In the genomic region with DNA sequence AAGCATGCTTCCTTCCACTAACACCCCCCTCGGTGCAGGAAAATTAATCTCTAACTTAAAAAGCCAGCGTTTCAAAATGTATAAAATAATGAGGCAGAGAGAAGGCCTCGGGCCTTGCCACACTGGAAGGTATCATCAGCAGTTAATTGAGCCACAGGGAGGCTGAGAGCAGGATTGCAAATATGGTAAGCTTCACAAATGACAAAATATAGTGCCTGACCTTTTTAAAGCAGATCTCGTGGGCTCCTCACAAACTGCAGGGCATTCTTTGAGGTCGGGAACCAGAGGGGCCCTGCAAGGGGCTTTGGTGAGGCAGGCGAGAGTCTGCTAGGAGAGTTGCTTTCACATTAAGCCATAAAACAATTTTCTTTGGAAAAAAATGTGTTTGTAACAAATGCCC, we compare ENCODE assay signal across 29 cellular contexts.
A peak's percentile ranks its signal among the peaks of the same experiment; 100 is the strongest.
DNase-seq lines count a peak whose midpoint lies in the region; ATAC-seq and TF ChIP-seq lines count a peak whose summit lies in the region.
"Had no signal": no experiment of that assay in that cellular context is flagged by ENCODE, and none has a peak within 500 bp of the region (broad histone marks: within the 10 kb centered on the region; RNA-seq: fewer than 3 reads in every experiment).

No MANE protein-coding gene starts in this region.

- peaks cover 64% of the 10 kb centered on the region for H3K27me3 ChIP-seq in adipocyte (replicated peaks; ENCODE audit: control insufficient read depth, insufficient read depth, low read length)
- H3K27me3 ChIP-seq: Peyer's patch had no signal

- CTCF ChIA-PET in activated CD8-positive, alpha-beta memory T cell treated with anti-CD3 and anti-CD28 coated beads, Interleukin-2, amount 10 ng/mL, durations not matched to agents 7 days and 5 days (lab: Charles Lee): interaction anchor here (1.8 kb wide), 1 partner anchor 425 kb away, joined by 6 read pairs; no protein-coding TSS in a partner anchor
- CTCF ChIA-PET in OCI-LY7 (lab: Charles Lee; ENCODE audit: unreplicated experiment): no interaction called here

- H3K27me3 Mint-ChIP-seq in activated CD8-positive, alpha-beta memory T cell treated with anti-CD3 and anti-CD28 coated beads, Interleukin-2, amount 10 ng/mL, durations not matched to agents 7 days and 5 days: peaks cover 57% of the 10 kb centered on the region
- H3K27me3 Mint-ChIP-seq in type B pancreatic cell: peaks cover 9% of the 10 kb centered on the region

- H3K9me2 ChIP-seq in OCI-LY7 (ENCODE audit: insufficient read depth, low read length): no peaks in the 10 kb centered on the region

- H3K36me3 ChIP-seq in adipocyte (ENCODE audit: control insufficient read depth, insufficient read depth, low read length, severe bottlenecking): no peaks in the 10 kb centered on the region
- no peaks in the 10 kb centered on the region for H3K36me3 ChIP-seq in mesodermal cell (ENCODE audit: control insufficient read depth, insufficient read depth, low read length)
- no peaks in the 10 kb centered on the region for H3K36me3 ChIP-seq in OCI-LY7 (ENCODE audit: insufficient read depth, low read length)
- H3K36me3 ChIP-seq: Peyer's patch, suprapubic skin had no signal

- ATAC-seq in activated CD8-positive, alpha-beta memory T cell treated with anti-CD3 and anti-CD28 coated beads, Interleukin-2, amount 10 ng/mL, durations not matched to agents 7 days and 5 days: no peak
- ATAC-seq in GM21526 (IDR thresholded peaks at IDR 0.05; ENCODE audit: low FRiP score, unreplicated experiment): no peak
- ATAC-seq: naive thymus-derived CD8-positive, alpha-beta T cell had no signal

- no peaks in the 10 kb centered on the region for H3K4me1 ChIP-seq in adipocyte (ENCODE audit: control insufficient read depth, insufficient read depth, low read length)
- no peaks in the 10 kb centered on the region for H3K4me1 ChIP-seq in mesodermal cell (ENCODE audit: control insufficient read depth, insufficient read depth, low read length, poor library complexity, severe bottlenecking)
- no peaks in the 10 kb centered on the region for H3K4me1 ChIP-seq in OCI-LY7 (ENCODE audit: insufficient read depth, low read length, poor library complexity, severe bottlenecking)
- H3K4me1 ChIP-seq: parathyroid adenoma, Peyer's patch, suprapubic skin had no signal

- no peaks in the 10 kb centered on the region for H3K36me3 Mint-ChIP-seq in activated CD8-positive, alpha-beta memory T cell treated with anti-CD3 and anti-CD28 coated beads, Interleukin-2, amount 10 ng/mL, durations not matched to agents 7 days and 5 days
- no peaks in the 10 kb centered on the region for H3K36me3 Mint-ChIP-seq in type B pancreatic cell
- H3K36me3 Mint-ChIP-seq: activated naive CD4-positive, alpha-beta T cell treated with anti-CD3 and anti-CD28 coated beads, Interleukin-2, amount 50 U/mL, for 24 hours; CD14-positive monocyte; naive thymus-derived CD8-positive, alpha-beta T cell had no signal

- no peak for TF ChIP-seq CTCF in type B pancreatic cell (conservative IDR thresholded peaks at IDR 0.05)
- no peak for TF ChIP-seq CTCF in OCI-LY7 (conservative IDR thresholded peaks at IDR 0.05; ENCODE audit: low read length)

- intact Hi-C loops in OCI-LY7 (cut with micrococcal nuclease; ENCODE audit: unreplicated experiment): no loop called here

- WGBS in mesodermal cell (ENCODE audit: insufficient coverage in 2 of 2), 2 experiments: 55 to 60% methylated on average over 1 of the region's 6 CpGs

- no peak overlapping the region for H3K4me2 ChIP-seq in OCI-LY7 (ENCODE audit: low read length)

- POLR2A ChIA-PET in OCI-LY7 (lab: Charles Lee): no interaction called here

- H3K4me3 ChIP-seq in adipocyte (ENCODE audit: low read length): no peak overlapping the region
- H3K4me3 ChIP-seq in mesodermal cell (ENCODE audit: extremely low read depth, insufficient read depth, low read length, poor library complexity, severe bottlenecking): no peak overlapping the region
- H3K4me3 ChIP-seq in OCI-LY7 (ENCODE audit: low read depth, low read length, poor library complexity, severe bottlenecking): no peak overlapping the region
- H3K4me3 ChIP-seq: coronary artery, Peyer's patch, suprapubic skin had no signal

- H3K9me3 Mint-ChIP-seq in activated CD8-positive, alpha-beta memory T cell treated with anti-CD3 and anti-CD28 coated beads, Interleukin-2, amount 10 ng/mL, durations not matched to agents 7 days and 5 days (ENCODE audit: low read depth): no peaks in the 10 kb centered on the region
- no peaks in the 10 kb centered on the region for H3K9me3 Mint-ChIP-seq in type B pancreatic cell
- H3K9me3 Mint-ChIP-seq: activated CD4-positive, alpha-beta memory T cell treated with anti-CD3 and anti-CD28 coated beads, Interleukin-2, amount 10 ng/mL, durations not matched to agents 7 days and 5 days; activated naive CD4-positive, alpha-beta T cell treated with anti-CD3 and anti-CD28 coated beads, Interleukin-2, amount 50 U/mL, for 24 hours; CD14-positive monocyte; naive thymus-derived CD8-positive, alpha-beta T cell; T-helper 2 cell treated with Interferon-gamma antibody and Interleukin-4, amounts not matched to agents 5 μg/mL and 100 μg/mL, for 36 hours had no signal

- peaks cover 10% of the 10 kb centered on the region for H3K9me3 ChIP-seq in adipocyte (ENCODE audit: control insufficient read depth, low read length)
- no peaks in the 10 kb centered on the region for H3K9me3 ChIP-seq in mesodermal cell (ENCODE audit: control insufficient read depth, low read length)
- H3K9me3 ChIP-seq in OCI-LY7 (ENCODE audit: low read length): no peaks in the 10 kb centered on the region
- H3K9me3 ChIP-seq: Peyer's patch, suprapubic skin had no signal

- in situ Hi-C loops in G401 (cut with HindIII; ENCODE audit: low sequenced_read_pairs): loop anchor here (25.0 kb wide), 1 partner anchor 235 kb away; no protein-coding TSS in a partner anchor

- peak; percentile 25 for DNase-seq in activated CD8-positive, alpha-beta memory T cell treated with anti-CD3 and anti-CD28 coated beads, Interleukin-2, amount 10 ng/mL, durations not matched to agents 7 days and 5 days
- no peak for DNase-seq in activated CD8-positive, alpha-beta memory T cell treated with anti-CD3 and anti-CD28 coated beads for 24 hours
- peak; percentile 14 for DNase-seq in adipocyte (ENCODE audit: low read depth)
- DNase-seq in type B pancreatic cell (ENCODE audit: extremely low spot score, unreplicated experiment): no peak
- no peak for DNase-seq in OCI-LY7 (ENCODE audit: low spot score)
- DNase-seq in G401 (ENCODE audit: low spot score): no peak
- DNase-seq: 8988T; activated CD4-positive, alpha-beta memory T cell treated with anti-CD3 and anti-CD28 coated beads, Interleukin-2, amount 10 ng/mL, durations not matched to agents 7 days and 5 days; activated T-cell treated with anti-CD3 and anti-CD28 coated beads for 4 hours; DMS79 treated with DMSO at 0.1 percent for 48 hours; glutamatergic neuron; islet precursor cell; KBM-7; left ventricle myocardium superior; naive thymus-derived CD8-positive, alpha-beta T cell; NCI-H2029 treated with DMSO at 0.1 percent for 48 hours; NCI-H226; Peyer's patch; SHP77; small intestine; stimulated activated naive CD4-positive, alpha-beta T cell treated with Interleukin-2 at 50 U/mL for 16 hours had no signal

- H3K9ac ChIP-seq in adipocyte (ENCODE audit: low read length): no peak overlapping the region
- H3K9ac ChIP-seq: parathyroid adenoma had no signal

- no peaks in the 10 kb centered on the region for H3K4me1 Mint-ChIP-seq in activated CD8-positive, alpha-beta memory T cell treated with anti-CD3 and anti-CD28 coated beads, Interleukin-2, amount 10 ng/mL, durations not matched to agents 7 days and 5 days
- H3K4me1 Mint-ChIP-seq in type B pancreatic cell (ENCODE audit: unreplicated experiment): peaks cover 41% of the 10 kb centered on the region
- H3K4me1 Mint-ChIP-seq: activated CD4-positive, alpha-beta memory T cell treated with anti-CD3 and anti-CD28 coated beads, Interleukin-2, amount 10 ng/mL, durations not matched to agents 7 days and 5 days; CD14-positive monocyte; naive thymus-derived CD8-positive, alpha-beta T cell had no signal

- no peak overlapping the region for H2AFZ ChIP-seq in OCI-LY7 (ENCODE audit: low read length)
- H2AFZ ChIP-seq: parathyroid adenoma had no signal

- BruUV-seq in OCI-LY7 (replicated peaks; lab: Mats Ljungman, UMichigan): no TSS peak

- H3K27ac Mint-ChIP-seq in activated CD8-positive, alpha-beta memory T cell treated with anti-CD3 and anti-CD28 coated beads, Interleukin-2, amount 10 ng/mL, durations not matched to agents 7 days and 5 days: no peak overlapping the region
- H3K27ac Mint-ChIP-seq in type B pancreatic cell: peak overlapping the region; percentile 54
- H3K27ac Mint-ChIP-seq: activated CD4-positive, alpha-beta memory T cell treated with anti-CD3 and anti-CD28 coated beads, Interleukin-2, amount 10 ng/mL, durations not matched to agents 7 days and 5 days; activated naive CD4-positive, alpha-beta T cell treated with anti-CD3 and anti-CD28 coated beads, Interleukin-2, amount 50 U/mL, for 24 hours; naive thymus-derived CD8-positive, alpha-beta T cell; T-helper 2 cell treated with Interferon-gamma antibody and Interleukin-4, amounts not matched to agents 5 μg/mL and 100 μg/mL, for 36 hours had no signal

- peak overlapping the region; percentile 64 for H3K27ac ChIP-seq in mesodermal cell (ENCODE audit: low read depth, low read length, severe bottlenecking)
- no peak overlapping the region for H3K27ac ChIP-seq in OCI-LY7 (ENCODE audit: low read depth, low read length, poor library complexity, severe bottlenecking)
- H3K27ac ChIP-seq: coronary artery, parathyroid adenoma, Peyer's patch, suprapubic skin had no signal

- no peaks in the 10 kb centered on the region for H4K20me1 ChIP-seq in OCI-LY7 (ENCODE audit: insufficient read depth, low read length)

- H3K79me2 ChIP-seq in OCI-LY7 (ENCODE audit: insufficient read depth, low read depth, low read length): no peaks in the 10 kb centered on the region
- H3K79me2 ChIP-seq: parathyroid adenoma had no signal

- H3K4me3 Mint-ChIP-seq in activated CD8-positive, alpha-beta memory T cell treated with anti-CD3 and anti-CD28 coated beads, Interleukin-2, amount 10 ng/mL, durations not matched to agents 7 days and 5 days: no peak overlapping the region
- H3K4me3 Mint-ChIP-seq in type B pancreatic cell: peak overlapping the region; percentile 39
- H3K4me3 Mint-ChIP-seq: activated CD4-positive, alpha-beta memory T cell treated with anti-CD3 and anti-CD28 coated beads, Interleukin-2, amount 10 ng/mL, durations not matched to agents 7 days and 5 days; activated naive CD4-positive, alpha-beta T cell treated with anti-CD3 and anti-CD28 coated beads, Interleukin-2, amount 50 U/mL, for 24 hours; CD14-positive monocyte; naive thymus-derived CD8-positive, alpha-beta T cell; T-helper 2 cell treated with Interferon-gamma antibody and Interleukin-4, amounts not matched to agents 5 μg/mL and 100 μg/mL, for 36 hours had no signal

Comparison
In these comparisons a context has a peak if more than half of its experiments do, and no peak if none do; other contexts are left out.
1. DNase-seq: peak in activated CD8-positive, alpha-beta memory T cell treated with anti-CD3 and anti-CD28 coated beads, Interleukin-2, amount 10 ng/mL, durations not matched to agents 7 days and 5 days (single experiment) and adipocyte (single experiment); none in activated CD8-positive, alpha-beta memory T cell treated with anti-CD3 and anti-CD28 coated beads for 24 hours (single experiment), type B pancreatic cell (single experiment), OCI-LY7 (single experiment) and G401 (single experiment).